Comparison of ENCODE assay signal across 8 cellular contexts in genomic region chrX:47619486-47620302, GRCh38. TPM values are rescaled to one million over a fixed set of nuclear protein-coding genes. Genes with fewer than 3 reads are reported as not detected.
DNase-seq lines count a peak whose midpoint lies in the region; ATAC-seq, FAIRE-seq and TF ChIP-seq lines count a peak whose summit lies in the region.

TSS of gene SYN1 (minus strand) at chrX:47619857. CDS start at chrX:47619728, 129 bp downstream.

- H3K4me3 ChIP-seq in kidney (ENCODE audit: low read length in 2 of 2), result no peak within 1 kb of the TSS

- no peak within 1 kb of the TSS for H3K27ac ChIP-seq in kidney (ENCODE audit: low read depth in 2 of 2, low read length in 2 of 2)

- no peaks in the 10 kb centered on the region for H3K9me3 ChIP-seq in kidney (ENCODE audit: control insufficient read depth in 1 of 2, low read length in 2 of 2)

- no peak within 1 kb of the TSS for H3K9ac ChIP-seq in kidney (ENCODE audit: low read length in 2 of 2)

- DNase-seq in GDM1 (lab: John Stamatoyannopoulos, UW), result peak; percentile 62
- DNase-seq in NCI-H2196 (lab: John Stamatoyannopoulos, UW; ENCODE audit: unreplicated experiment), result peak; percentile 79
- DNase-seq in activated CD4-positive, alpha-beta T cell treated with anti-CD3 and anti-CD28 coated beads for 1 hour, result peak; percentile 67
- DNase-seq in central memory CD4-positive, alpha-beta T cell, result peak; percentile 76
- DNase-seq in kidney, result peak; percentile 95
- peak; percentile 81 for DNase-seq in stimulated activated CD4-positive, alpha-beta T cell treated with anti-CD3 and anti-CD28 coated beads, Interleukin-15, amount 100 ng/mL, for 24 hours

- intact Hi-C loops in kidney (cut with DNase I), result no loop called here

- peak; percentile 43 for TF ChIP-seq CTCF in kidney (IDR thresholded peaks at IDR 0.05; ENCODE audit: borderline replicate concordance, extremely low read depth, insufficient read depth)

- no peaks in the 10 kb centered on the region for H3K36me3 ChIP-seq in kidney (ENCODE audit: control insufficient read depth in 1 of 2, insufficient read depth in 2 of 2, low read length in 2 of 2)

- FAIRE-seq in kidney (lab: Jason Lieb, UNC), result no peak

- no peaks in the 10 kb centered on the region for H3K4me1 ChIP-seq in kidney (ENCODE audit: control insufficient read depth in 1 of 2, insufficient read depth in 1 of 2, low read depth in 1 of 2, low read length in 2 of 2)

- ATAC-seq in HG02938 (IDR thresholded peaks at IDR 0.05; ENCODE audit: unreplicated experiment) (peak; percentile 62), HG02840 (IDR thresholded peaks at IDR 0.05; ENCODE audit: low FRiP score, unreplicated experiment) (no peak)

RNA-seq across cellular contexts. Expression of gene SYN1, which starts in this region (rescaled TPM):
- total RNA-seq in kidney, result 0.85 TPM
- polyA plus RNA-seq in kidney (ENCODE audit: insufficient read depth, low read depth, low replicate concordance), result 0.88 TPM

Comparison
In these comparisons a context has a peak if more than half of its experiments do, and no peak if none do; other contexts are left out.
1. Peak in DNase-seq in kidney; RNA of the gene not detected or under 1 TPM.